Comparison of ENCODE assay signal across 8 cellular contexts in genomic region chr1:33094971-33095604, GRCh38. TPM values are rescaled to one million over a fixed set of nuclear protein-coding genes. Genes with fewer than 3 reads are reported as not detected.
DNase-seq lines count a peak whose midpoint lies in the region; ATAC-seq, FAIRE-seq and TF ChIP-seq lines count a peak whose summit lies in the region.

No MANE protein-coding gene starts in this region.

- H3K36me3 ChIP-seq in SJCRH30 (no peaks in the 10 kb centered on the region), pancreas (no peaks in the 10 kb centered on the region)

- no peaks in the 10 kb centered on the region for H3K27me3 Mint-ChIP-seq in activated CD4-positive, alpha-beta T cell treated with anti-CD3 and anti-CD28 coated beads, Interleukin-2, amount 10 ng/mL, durations not matched to agents 24 days and 14 days
- no peaks in the 10 kb centered on the region for H3K27me3 Mint-ChIP-seq in activated CD4-positive, alpha-beta T cell treated with anti-CD3 and anti-CD28 coated beads, Interleukin-2, amount 10 ng/mL, durations not matched to agents 7 days and 5 days

- 20 to 21% methylated on average over 10 of the region's 10 CpGs for WGBS in pancreas, 2 donors

- peak; percentile 44 for TF ChIP-seq RAD21 in Ishikawa (IDR thresholded peaks at IDR 0.05; ENCODE audit: low read depth)

- peaks cover 59% of the 10 kb centered on the region for H3K4me1 Mint-ChIP-seq in activated CD4-positive, alpha-beta T cell treated with anti-CD3 and anti-CD28 coated beads, Interleukin-2, amount 10 ng/mL, durations not matched to agents 24 days and 14 days
- H3K4me1 Mint-ChIP-seq in activated CD4-positive, alpha-beta T cell treated with anti-CD3 and anti-CD28 coated beads, Interleukin-2, amount 10 ng/mL, durations not matched to agents 7 days and 5 days: peaks cover 67% of the 10 kb centered on the region

- POLR2A ChIA-PET in activated CD4-positive, alpha-beta T cell treated with anti-CD3 and anti-CD28 coated beads, Interleukin-2, amount 10 ng/mL, durations not matched to agents 7 days and 5 days (lab: Charles Lee): interaction anchor here (0.6 kb wide), 1 partner anchor 17 kb away, joined by 5 read pairs; no protein-coding TSS in a partner anchor

- TF ChIP-seq CTCF in fibroblast of pulmonary artery (IDR thresholded peaks at IDR 0.05; ENCODE audit: low read length, missing control alignments) (peak; percentile 100), pancreas (IDR thresholded peaks at IDR 0.05) (peak; percentile 94 to 98 (median 98))

- CTCF ChIA-PET in activated CD4-positive, alpha-beta T cell treated with anti-CD3 and anti-CD28 coated beads, Interleukin-2, amount 10 ng/mL, durations not matched to agents 7 days and 5 days (lab: Charles Lee): interaction anchor here (0.9 to 3.9 kb wide), 7 partner anchors 9 to 244 kb away, joined by 3 to 14 read pairs (median 4); no protein-coding TSS in a partner anchor

- peaks cover 1% of the 10 kb centered on the region for H3K36me3 Mint-ChIP-seq in activated CD4-positive, alpha-beta T cell treated with anti-CD3 and anti-CD28 coated beads, Interleukin-2, amount 10 ng/mL, durations not matched to agents 24 days and 14 days (ENCODE audit: low read depth)
- H3K36me3 Mint-ChIP-seq in activated CD4-positive, alpha-beta T cell treated with anti-CD3 and anti-CD28 coated beads, Interleukin-2, amount 10 ng/mL, durations not matched to agents 7 days and 5 days (ENCODE audit: low read depth): peaks cover 8% of the 10 kb centered on the region

- H3K9me3 ChIP-seq in SJCRH30 (replicated peaks): no peaks in the 10 kb centered on the region
- no peaks in the 10 kb centered on the region for H3K9me3 ChIP-seq in pancreas

- intact Hi-C loops in activated CD4-positive, alpha-beta T cell treated with anti-CD3 and anti-CD28 coated beads, Interleukin-2, amount 10 ng/mL, durations not matched to agents 24 days and 14 days (cut with micrococcal nuclease): loop anchor here (5.0 to 10.0 kb wide), 2 partner anchors 278 to 380 kb away; partner anchors contain the start of genes S100PBP, YARS1 and ZSCAN20
- intact Hi-C loops in pancreas (cut with DNase I): loop anchor here in 1 of 3 donors (10.0 kb wide), 1 partner anchor 370 kb away; no protein-coding TSS in a partner anchor

- H3K27me3 ChIP-seq in SJCRH30: no peaks in the 10 kb centered on the region
- no peaks in the 10 kb centered on the region for H3K27me3 ChIP-seq in pancreas

- H3K9me3 Mint-ChIP-seq in activated CD4-positive, alpha-beta T cell treated with anti-CD3 and anti-CD28 coated beads, Interleukin-2, amount 10 ng/mL, durations not matched to agents 24 days and 14 days: no peaks in the 10 kb centered on the region
- H3K9me3 Mint-ChIP-seq in activated CD4-positive, alpha-beta T cell treated with anti-CD3 and anti-CD28 coated beads, Interleukin-2, amount 10 ng/mL, durations not matched to agents 7 days and 5 days: no peaks in the 10 kb centered on the region

- H3K4me1 ChIP-seq in SJCRH30 (peaks cover 45% of the 10 kb centered on the region), pancreas (no peaks in the 10 kb centered on the region)

- FAIRE-seq in pancreas (lab: Jason Lieb, UNC): no peak

- no peak for TF ChIP-seq EP300 in Ishikawa (IDR thresholded peaks at IDR 0.05; ENCODE audit: borderline replicate concordance)

- no peak overlapping the region for H3K27ac Mint-ChIP-seq in activated CD4-positive, alpha-beta T cell treated with anti-CD3 and anti-CD28 coated beads, Interleukin-2, amount 10 ng/mL, durations not matched to agents 24 days and 14 days
- H3K27ac Mint-ChIP-seq in activated CD4-positive, alpha-beta T cell treated with anti-CD3 and anti-CD28 coated beads, Interleukin-2, amount 10 ng/mL, durations not matched to agents 7 days and 5 days: no peak overlapping the region

- H3K27ac ChIP-seq in SJCRH30 (no peak overlapping the region), pancreas (no peak overlapping the region)

- DNase-seq in activated CD4-positive, alpha-beta T cell treated with anti-CD3 and anti-CD28 coated beads, Interleukin-2, amount 10 ng/mL, durations not matched to agents 24 days and 14 days: peak; percentile 77
- DNase-seq in activated CD4-positive, alpha-beta T cell treated with anti-CD3 and anti-CD28 coated beads, Interleukin-2, amount 10 ng/mL, durations not matched to agents 7 days and 5 days: no peak
- DNase-seq in SJCRH30 (peak; percentile 72 to 90), fibroblast of pulmonary artery (ENCODE audit: low read depth) (peak; percentile 83), pancreas (peak in 3 of 6 donors; percentile 30 to 71 (median 41)), cerebellar nuclear complex (lab: John Stamatoyannopoulos, UW) (no peak)

- H3K4me3 Mint-ChIP-seq in activated CD4-positive, alpha-beta T cell treated with anti-CD3 and anti-CD28 coated beads, Interleukin-2, amount 10 ng/mL, durations not matched to agents 24 days and 14 days: no peak overlapping the region
- no peak overlapping the region for H3K4me3 Mint-ChIP-seq in activated CD4-positive, alpha-beta T cell treated with anti-CD3 and anti-CD28 coated beads, Interleukin-2, amount 10 ng/mL, durations not matched to agents 7 days and 5 days

- H3K4me3 ChIP-seq in SJCRH30: no peak overlapping the region
- no peak overlapping the region for H3K4me3 ChIP-seq in fibroblast of pulmonary artery (replicated peaks; ENCODE audit: low read depth, low read length)
- no peak overlapping the region for H3K4me3 ChIP-seq in pancreas

- ATAC-seq in pancreas: peak in 3 of 4 donors; percentile 64 to 80 (median 78)
- ATAC-seq in HG02981 (IDR thresholded peaks at IDR 0.05; ENCODE audit: unreplicated experiment): no peak

TF ChIP-seq in Ishikawa, 13 proteins besides CTCF, POLR2A, EP300 and RAD21:
- TF ChIP-seq YY1 (IDR thresholded peaks at IDR 0.05; ENCODE audit: low read depth) (no peak), FOXM1 (IDR thresholded peaks at IDR 0.05; ENCODE audit: borderline replicate concordance, low read depth) (no peak), TEAD4 (IDR thresholded peaks at IDR 0.05) (no peak), NFIC (IDR thresholded peaks at IDR 0.05) (no peak), REST (IDR thresholded peaks at IDR 0.05; ENCODE audit: low read depth) (no peak), USF1 (IDR thresholded peaks at IDR 0.05) (no peak), MAX (IDR thresholded peaks at IDR 0.05) (no peak), TAF1 (IDR thresholded peaks at IDR 0.05; ENCODE audit: low read depth) (no peak), TCF12 (IDR thresholded peaks at IDR 0.05; ENCODE audit: low read depth) (no peak), CREB1 (IDR thresholded peaks at IDR 0.05; ENCODE audit: low read depth) (no peak), CEBPB (IDR thresholded peaks at IDR 0.05) (no peak), ZBTB7A (IDR thresholded peaks at IDR 0.05; ENCODE audit: low read depth) (no peak), EGR1 (IDR thresholded peaks at IDR 0.05) (no peak)
TF ChIP-seq in Ishikawa: peak in this region for 0.

RNA-seq across cellular contexts. Expression of gene AZIN2, which starts 14.1 kb away (rescaled TPM):
- 1.3 and 1.4 TPM in 2 replicates for total RNA-seq in activated CD4-positive, alpha-beta T cell treated with anti-CD3 and anti-CD28 coated beads, Interleukin-2, amount 10 ng/mL, durations not matched to agents 24 days and 14 days
- total RNA-seq in activated CD4-positive, alpha-beta T cell treated with anti-CD3 and anti-CD28 coated beads, Interleukin-2, amount 10 ng/mL, durations not matched to agents 7 days and 5 days: 1 to 10 TPM; 4.1 to 5.5 TPM
- 8.4 and 8.8 TPM in 2 replicates for total RNA-seq in SJCRH30 (2014; rRNA removed; shearing (Covaris generic))
- total RNA-seq in pancreas: 1 to 10 TPM; 1.2 to 3.8 (median 2.1) TPM
- polyA plus RNA-seq in pancreas: 1 to 10 TPM; 2.4 to 5.0 TPM

RNA-seq across cellular contexts. Expression of gene AK2, which starts 58.4 kb away (rescaled TPM):
- 424 and 429 TPM in 2 replicates for total RNA-seq in activated CD4-positive, alpha-beta T cell treated with anti-CD3 and anti-CD28 coated beads, Interleukin-2, amount 10 ng/mL, durations not matched to agents 24 days and 14 days
- total RNA-seq in activated CD4-positive, alpha-beta T cell treated with anti-CD3 and anti-CD28 coated beads, Interleukin-2, amount 10 ng/mL, durations not matched to agents 7 days and 5 days: 100 to 1,000 TPM; 181 to 193 TPM
- total RNA-seq in SJCRH30 (2014; rRNA removed; shearing (Covaris generic)): 279 and 283 TPM in 2 replicates
- 10 to 100 TPM; 42.6 to 78.7 (median 61.4) TPM for total RNA-seq in pancreas
- polyA plus RNA-seq in pancreas: 10 to 100 TPM; 40.5 to 64.4 TPM

Comparison
In these comparisons a context has a peak if more than half of its experiments do, and no peak if none do; other contexts are left out.
1. DNase-seq: peak in activated CD4-positive, alpha-beta T cell treated with anti-CD3 and anti-CD28 coated beads, Interleukin-2, amount 10 ng/mL, durations not matched to agents 24 days and 14 days (single experiment), SJCRH30 (2 of 2) and fibroblast of pulmonary artery (single experiment); none in activated CD4-positive, alpha-beta T cell treated with anti-CD3 and anti-CD28 coated beads, Interleukin-2, amount 10 ng/mL, durations not matched to agents 7 days and 5 days (single experiment) and cerebellar nuclear complex (0 of 2).